8 cellular contexts compared by ENCODE assay signal in genomic region chr4:48047421-48047844, GRCh38. TPM values are rescaled to one million over a fixed set of nuclear protein-coding genes. Genes with fewer than 3 reads are reported as not detected.
DNase-seq lines count a peak whose midpoint lies in the region; ATAC-seq, FAIRE-seq and TF ChIP-seq lines count a peak whose summit lies in the region.

No MANE protein-coding gene starts in this region.

- CTCF ChIA-PET in T-cell (lab: Charles Lee) = interaction anchor here (0.5 to 6.5 kb wide), 3 partner anchors 10 to 14 kb away, joined by 6 to 46 read pairs (median 6); no protein-coding TSS in a partner anchor

- H3K4me1 Mint-ChIP-seq in T-cell = peaks cover 47 to 61% (median 55%) of the 10 kb centered on the region in 3 donors
- H3K4me1 Mint-ChIP-seq in activated naive CD8-positive, alpha-beta T cell treated with anti-CD3 and anti-CD28 coated beads, Interleukin-2, amount 10 ng/mL, durations not matched to agents 7 days and 5 days = peaks cover 44% of the 10 kb centered on the region

- H3K4me3 Mint-ChIP-seq in T-cell = peak overlapping the region; percentile 37 to 60 (median 55)
- H3K4me3 Mint-ChIP-seq in activated naive CD8-positive, alpha-beta T cell treated with anti-CD3 and anti-CD28 coated beads, Interleukin-2, amount 10 ng/mL, durations not matched to agents 7 days and 5 days = peak overlapping the region; percentile 63

- no peak for FAIRE-seq in H54 (lab: Jason Lieb, UNC)

- H3K36me3 Mint-ChIP-seq in T-cell = no peaks in the 10 kb centered on the region
- H3K36me3 Mint-ChIP-seq in activated naive CD8-positive, alpha-beta T cell treated with anti-CD3 and anti-CD28 coated beads, Interleukin-2, amount 10 ng/mL, durations not matched to agents 7 days and 5 days = peaks cover 3% of the 10 kb centered on the region

- no peaks in the 10 kb centered on the region for H3K9me3 Mint-ChIP-seq in T-cell
- H3K9me3 Mint-ChIP-seq in activated naive CD8-positive, alpha-beta T cell treated with anti-CD3 and anti-CD28 coated beads, Interleukin-2, amount 10 ng/mL, durations not matched to agents 7 days and 5 days = peaks cover 1% of the 10 kb centered on the region

- ATAC-seq in GM18867 (IDR thresholded peaks at IDR 0.05; ENCODE audit: unreplicated experiment) (peak; percentile 98), HG03064 (IDR thresholded peaks at IDR 0.05; ENCODE audit: low read depth, unreplicated experiment) (peak; percentile 96), T-cell (replicated peaks in 1 of 4) (peak; percentile 79 to 93 (median 91))
- ATAC-seq in activated naive CD8-positive, alpha-beta T cell treated with anti-CD3 and anti-CD28 coated beads, Interleukin-2, amount 10 ng/mL, durations not matched to agents 7 days and 5 days (ENCODE audit: low read depth) = peak; percentile 91

- peaks cover 3 to 5% of the 10 kb centered on the region in 2 donors for H3K27me3 Mint-ChIP-seq in T-cell
- H3K27me3 Mint-ChIP-seq in activated naive CD8-positive, alpha-beta T cell treated with anti-CD3 and anti-CD28 coated beads, Interleukin-2, amount 10 ng/mL, durations not matched to agents 7 days and 5 days = peaks cover 10% of the 10 kb centered on the region

- peak overlapping the region; percentile 13 to 25 for H3K27ac Mint-ChIP-seq in T-cell
- H3K27ac Mint-ChIP-seq in activated naive CD8-positive, alpha-beta T cell treated with anti-CD3 and anti-CD28 coated beads, Interleukin-2, amount 10 ng/mL, durations not matched to agents 7 days and 5 days = peak overlapping the region; percentile 52

- TF ChIP-seq POLR2A in H54 (IDR thresholded peaks at IDR 0.05; ENCODE audit: low read depth, low read length) = no peak

- DNase-seq in T-cell = peak in 32 of 34 experiments; percentile 5 to 49 (median 26)
- peak; percentile 70 for DNase-seq in activated naive CD8-positive, alpha-beta T cell treated with anti-CD3 and anti-CD28 coated beads, Interleukin-2, amount 10 ng/mL, durations not matched to agents 7 days and 5 days
- DNase-seq in stimulated activated CD4-positive, alpha-beta T cell treated with anti-CD3 and anti-CD28 coated beads, Interleukin-1b, Interleukin-23, amount 100 ng/mL, for 24 hours (ENCODE audit: low read depth in 4 of 4, low spot score in 1 of 4) = peak in 3 of 4 experiments; percentile 42 to 71 (median 52)
- no peak for DNase-seq in H54 (ENCODE audit: insufficient read length, low spot score)
- no peak for DNase-seq in NCI-H345 treated with DMSO at 0.1 percent for 48 hours (lab: John Stamatoyannopoulos, UW; ENCODE audit: unreplicated experiment)
- DNase-seq in NCI-H1930 (lab: John Stamatoyannopoulos, UW) = no peak

- POLR2A ChIA-PET in T-cell (lab: Charles Lee) = interaction anchor here in 1 of 2 donors (0.5 kb wide), 1 partner anchor 9 kb away, joined by 4 read pairs; no protein-coding TSS in a partner anchor
- POLR2A ChIA-PET in activated naive CD8-positive, alpha-beta T cell treated with anti-CD3 and anti-CD28 coated beads, Interleukin-2, amount 10 ng/mL, durations not matched to agents 7 days and 5 days (lab: Charles Lee) = interaction anchor here (0.7 to 1.6 kb wide), 5 partner anchors 11 to 91 kb away, joined by 4 to 7 read pairs (median 6); no protein-coding TSS in a partner anchor

RNA-seq across cellular contexts. Expression of gene NIPAL1, which starts 30.9 kb away (rescaled TPM):
- 1 to 10 TPM in 2 of 5 donors, under 1 TPM in 3; 0.77 to 2.9 (median 0.80) TPM for total RNA-seq in T-cell
- 1 to 10 TPM in 1 of 2 experiments, under 1 TPM in 1; 0.97 to 1.1 TPM for total RNA-seq in activated naive CD8-positive, alpha-beta T cell treated with anti-CD3 and anti-CD28 coated beads, Interleukin-2, amount 10 ng/mL, durations not matched to agents 7 days and 5 days

RNA-seq across cellular contexts. Expression of gene CNGA1, which starts 31.0 kb away (rescaled TPM):
- total RNA-seq in T-cell = under 1 TPM in 1 of 5 donors, not detected in 4; 0.54 TPM
- not detected for total RNA-seq in activated naive CD8-positive, alpha-beta T cell treated with anti-CD3 and anti-CD28 coated beads, Interleukin-2, amount 10 ng/mL, durations not matched to agents 7 days and 5 days

Comparison
In these comparisons a context has a peak if more than half of its experiments do, and no peak if none do; other contexts are left out.
1. DNase-seq: peak in T-cell (32 of 34), activated naive CD8-positive, alpha-beta T cell treated with anti-CD3 and anti-CD28 coated beads, Interleukin-2, amount 10 ng/mL, durations not matched to agents 7 days and 5 days (single experiment) and stimulated activated CD4-positive, alpha-beta T cell treated with anti-CD3 and anti-CD28 coated beads, Interleukin-1b, Interleukin-23, amount 100 ng/mL, for 24 hours (3 of 4); none in H54 (single experiment), NCI-H345 treated with DMSO at 0.1 percent for 48 hours (single experiment) and NCI-H1930 (0 of 2).
2. Peak in every context shown above with its lines, with median percentiles within 50 percentile points of each other: ATAC-seq.